In the genomic region with DNA sequence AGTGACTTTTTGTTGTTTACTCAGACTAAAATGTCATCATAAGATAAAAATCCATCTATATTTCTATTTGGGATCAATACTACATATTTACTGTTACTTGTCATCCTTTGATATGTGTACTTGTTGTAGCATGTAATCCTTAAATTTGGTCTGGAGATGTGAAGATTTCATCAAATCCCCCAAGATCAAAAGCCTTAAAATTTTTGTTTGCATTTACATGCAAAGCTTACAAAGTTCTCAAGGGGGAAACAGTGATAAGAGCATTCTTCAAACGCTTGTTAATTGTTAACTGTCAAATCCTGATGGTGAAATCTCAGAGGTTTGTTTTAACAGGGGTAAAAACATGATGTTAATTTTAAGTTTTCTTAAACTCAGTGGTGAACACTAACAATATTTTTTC, we compare ENCODE assay signal across 20 cellular contexts.
"Had no signal": no experiment of that assay in that cellular context is flagged by ENCODE, and none has a peak within 500 bp of the region (broad histone marks: within the 10 kb centered on the region; RNA-seq: fewer than 3 reads in every experiment).

No MANE protein-coding gene starts in this region.

- ATAC-seq: activated CD4-positive, alpha-beta T cell treated with anti-CD3 and anti-CD28 coated beads for 36 hours; lower lobe of right lung; stimulated activated naive B cell treated with anti-CD40 and anti-IgM and Interleukin-4, amounts not matched to agents 10 μg/mL and 1 μg/mL and 100 μg/mL, for 72 hours had no signal

- H3K36me3 ChIP-seq: adrenal gland, lower lobe of right lung, tibial nerve, uterus, WERI-Rb-1 had no signal

- H3K36me3 Mint-ChIP-seq: activated naive CD4-positive, alpha-beta T cell treated with anti-CD3 and anti-CD28 coated beads, Interleukin-2, amount 50 U/mL, for 24 hours; naive B cell; stimulated activated naive B cell treated with anti-CD40 and anti-IgM and Interleukin-4, amounts not matched to agents 10 μg/mL and 1 μg/mL and 100 μg/mL, for 72 hours had no signal

- H3K4me1 Mint-ChIP-seq: activated CD4-positive, alpha-beta memory T cell treated with anti-CD3 and anti-CD28 coated beads, Interleukin-2, amount 10 ng/mL, durations not matched to agents 7 days and 5 days; activated CD4-positive, alpha-beta T cell treated with anti-CD3 and anti-CD28 coated beads for 36 hours; activated naive CD4-positive, alpha-beta T cell treated with anti-CD3 and anti-CD28 coated beads, Interleukin-2, amount 50 U/mL, for 24 hours; naive B cell; stimulated activated naive B cell treated with anti-CD40 and anti-IgM and Interleukin-4, amounts not matched to agents 10 μg/mL and 1 μg/mL and 100 μg/mL, for 72 hours had no signal

- H3K27ac Mint-ChIP-seq: activated CD4-positive, alpha-beta memory T cell treated with anti-CD3 and anti-CD28 coated beads, Interleukin-2, amount 10 ng/mL, durations not matched to agents 7 days and 5 days; activated CD4-positive, alpha-beta T cell treated with anti-CD3 and anti-CD28 coated beads for 36 hours; activated naive CD4-positive, alpha-beta T cell treated with anti-CD3 and anti-CD28 coated beads, Interleukin-2, amount 50 U/mL, for 24 hours; activated T-cell treated with anti-CD3 and anti-CD28 coated beads, Interleukin-2, amount 50 U/mL, for 24 hours; naive B cell; stimulated activated naive B cell treated with anti-CD40 and anti-IgM and Interleukin-4, amounts not matched to agents 10 μg/mL and 1 μg/mL and 100 μg/mL, for 72 hours had no signal

- H3K9me3 Mint-ChIP-seq: activated CD4-positive, alpha-beta memory T cell treated with anti-CD3 and anti-CD28 coated beads, Interleukin-2, amount 10 ng/mL, durations not matched to agents 7 days and 5 days; activated naive CD4-positive, alpha-beta T cell treated with anti-CD3 and anti-CD28 coated beads, Interleukin-2, amount 50 U/mL, for 24 hours; activated T-cell treated with anti-CD3 and anti-CD28 coated beads, Interleukin-2, amount 50 U/mL, for 24 hours; naive B cell; stimulated activated naive B cell treated with anti-CD40 and anti-IgM and Interleukin-4, amounts not matched to agents 10 μg/mL and 1 μg/mL and 100 μg/mL, for 72 hours had no signal

- H3K27ac ChIP-seq: adrenal gland, lower lobe of right lung, tibial nerve, uterus, WERI-Rb-1 had no signal

- H3K9me3 ChIP-seq: adrenal gland, lower lobe of right lung, tibial nerve, uterus had no signal

- H3K4me1 ChIP-seq: adrenal gland, lower lobe of right lung, tibial nerve, uterus had no signal

- H3K27me3 ChIP-seq: adrenal gland, tibial nerve had no signal

- H3K4me3 Mint-ChIP-seq: activated CD4-positive, alpha-beta memory T cell treated with anti-CD3 and anti-CD28 coated beads, Interleukin-2, amount 10 ng/mL, durations not matched to agents 7 days and 5 days; activated CD4-positive, alpha-beta T cell treated with anti-CD3 and anti-CD28 coated beads for 36 hours; activated naive CD4-positive, alpha-beta T cell treated with anti-CD3 and anti-CD28 coated beads, Interleukin-2, amount 50 U/mL, for 24 hours; activated T-cell treated with anti-CD3 and anti-CD28 coated beads, Interleukin-2, amount 50 U/mL, for 24 hours; naive B cell; stimulated activated naive B cell treated with anti-CD40 and anti-IgM and Interleukin-4, amounts not matched to agents 10 μg/mL and 1 μg/mL and 100 μg/mL, for 72 hours had no signal

- DNase-seq: activated CD4-positive, alpha-beta memory T cell treated with anti-CD3 and anti-CD28 coated beads, Interleukin-2, amount 10 ng/mL, durations not matched to agents 7 days and 5 days; activated CD4-positive, alpha-beta T cell treated with anti-CD3 and anti-CD28 coated beads for 36 hours; activated effector memory CD4-positive, alpha-beta T cell treated with Interleukin-2 at 50 U/mL for 16 hours; activated T-cell treated with anti-CD3 and anti-CD28 coated beads, Interleukin-2, amount 50 U/mL, for 24 hours; adrenal gland; caudate nucleus; foreskin fibroblast; glutamatergic neuron; hypothalamus; lower lobe of right lung; naive B cell; retina; stimulated activated CD4-positive, alpha-beta T cell treated with anti-CD3 and anti-CD28 coated beads, Interleukin-15, amount 100 ng/mL, for 24 hours; stimulated activated CD4-positive, alpha-beta T cell treated with anti-CD3 and anti-CD28 coated beads, Interleukin-4, amount 100 ng/mL, for 1 hour; stimulated activated naive B cell treated with anti-CD40 and anti-IgM and Interleukin-4, amounts not matched to agents 10 μg/mL and 1 μg/mL and 100 μg/mL, for 72 hours; substantia nigra; uterus; WERI-Rb-1 had no signal

- H3K4me3 ChIP-seq: adrenal gland, lower lobe of right lung, tibial nerve, uterus had no signal
